Comparison of ENCODE assay signal across 8 cellular contexts in the genomic region with DNA sequence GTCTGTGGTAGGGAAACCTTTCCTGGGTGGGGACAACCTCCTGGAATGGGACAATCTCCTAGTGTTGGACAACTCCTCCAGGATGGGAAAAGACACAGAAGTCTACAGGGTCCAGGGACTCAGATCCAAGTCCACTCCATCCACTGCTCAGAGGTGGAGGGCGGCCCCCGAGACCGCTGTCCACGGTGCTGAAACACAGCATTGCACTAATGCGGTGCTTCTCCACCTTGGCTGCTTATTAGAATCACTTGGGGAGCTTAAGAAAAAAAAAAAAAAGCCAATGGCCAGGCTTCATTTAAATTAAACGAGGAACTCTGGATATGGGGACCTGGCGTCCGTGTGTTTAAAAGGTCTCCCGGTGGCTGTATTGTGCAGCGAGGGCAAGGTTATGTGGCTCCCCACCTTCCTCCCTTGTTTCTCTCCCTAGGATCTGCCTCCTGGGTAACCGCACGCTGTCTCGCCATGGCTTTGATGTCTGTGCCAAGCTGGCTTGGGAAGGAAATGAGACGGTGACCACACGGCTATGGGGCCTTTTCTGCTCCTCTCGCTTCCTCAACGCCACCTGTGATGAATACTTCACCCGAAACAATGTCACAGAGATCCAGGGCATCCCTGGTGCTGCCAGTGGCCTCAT. TPM values are rescaled to one million over a fixed set of nuclear protein-coding genes. Genes with fewer than 3 reads are reported as not detected.
DNase-seq lines count a peak whose midpoint lies in the region; ATAC-seq, FAIRE-seq and TF ChIP-seq lines count a peak whose summit lies in the region.

No MANE protein-coding gene starts in this region.

- H3K4me3 Mint-ChIP-seq in CD8-positive, alpha-beta T cell: no peak overlapping the region
- no peak overlapping the region for H3K4me3 Mint-ChIP-seq in type B pancreatic cell

- no peaks in the 10 kb centered on the region for H3K9me3 Mint-ChIP-seq in CD8-positive, alpha-beta T cell
- no peaks in the 10 kb centered on the region for H3K9me3 Mint-ChIP-seq in type B pancreatic cell

- no peak overlapping the region for H3K27ac ChIP-seq in CD8-positive, alpha-beta T cell (ENCODE audit: low read depth, low read length)

- peak; percentile 62 for ATAC-seq in CD8-positive, alpha-beta T cell
- ATAC-seq in left lobe of liver (peak; percentile 55), HG03175 (IDR thresholded peaks at IDR 0.05; ENCODE audit: unreplicated experiment) (no peak), GM21576 (IDR thresholded peaks at IDR 0.05; ENCODE audit: unreplicated experiment) (no peak)

- no peaks in the 10 kb centered on the region for H3K36me3 Mint-ChIP-seq in CD8-positive, alpha-beta T cell
- H3K36me3 Mint-ChIP-seq in type B pancreatic cell: no peaks in the 10 kb centered on the region

- CTCF ChIA-PET in CD8-positive, alpha-beta T cell (lab: Charles Lee): no interaction called here

- DNase-seq in CD8-positive, alpha-beta T cell: peak in 6 of 7 experiments; percentile 10 to 55 (median 39)
- peak; percentile 38 for DNase-seq in LoVo (ENCODE audit: low spot score)
- peak; percentile 52 for DNase-seq in activated T-cell treated with anti-CD3 and anti-CD28 coated beads, Interleukin-2, amount 50 U/mL, for 1 hour
- no peak for DNase-seq in left lobe of liver (ENCODE audit: low spot score)
- no peak for DNase-seq in GM12891 (ENCODE audit: insufficient read length, low spot score)
- DNase-seq in type B pancreatic cell (ENCODE audit: extremely low spot score, unreplicated experiment): no peak

- intact Hi-C loops in CD8-positive, alpha-beta T cell (cut with DNase I, micrococcal nuclease): loop anchor here in 1 of 2 experiments (1.0 kb wide), 1 partner anchor 14 kb away; no protein-coding TSS in a partner anchor

- no peak for FAIRE-seq in GM12891 (lab: Jason Lieb, UNC)

- no peaks in the 10 kb centered on the region for H3K9me3 ChIP-seq in CD8-positive, alpha-beta T cell (ENCODE audit: low read length)

- no peaks in the 10 kb centered on the region for H3K4me1 Mint-ChIP-seq in CD8-positive, alpha-beta T cell (ENCODE audit: low read depth)
- no peaks in the 10 kb centered on the region for H3K4me1 Mint-ChIP-seq in type B pancreatic cell (ENCODE audit: unreplicated experiment)

- no peaks in the 10 kb centered on the region for H3K27me3 ChIP-seq in CD8-positive, alpha-beta T cell (ENCODE audit: insufficient read depth, low read length)

- TF ChIP-seq CTCF in CD8-positive, alpha-beta T cell (IDR thresholded peaks at IDR 0.05): no peak
- TF ChIP-seq CTCF in type B pancreatic cell (conservative IDR thresholded peaks at IDR 0.05): no peak

- TF ChIP-seq POLR2A in GM12891 (IDR thresholded peaks at IDR 0.05; ENCODE audit: low read depth, low read length): no peak

- H3K27ac Mint-ChIP-seq in CD8-positive, alpha-beta T cell: no peak overlapping the region
- no peak overlapping the region for H3K27ac Mint-ChIP-seq in type B pancreatic cell

- peaks cover 40% of the 10 kb centered on the region for H3K27me3 Mint-ChIP-seq in CD8-positive, alpha-beta T cell (ENCODE audit: low read depth)
- peaks cover 73% of the 10 kb centered on the region for H3K27me3 Mint-ChIP-seq in type B pancreatic cell

- POLR2A ChIA-PET in CD8-positive, alpha-beta T cell (lab: Charles Lee): no interaction called here

- H3K4me3 ChIP-seq in CD8-positive, alpha-beta T cell (ENCODE audit: low read depth, low read length): no peak overlapping the region

- no peaks in the 10 kb centered on the region for H3K36me3 ChIP-seq in CD8-positive, alpha-beta T cell (ENCODE audit: insufficient read depth, low read length)

- H3K4me1 ChIP-seq in CD8-positive, alpha-beta T cell (ENCODE audit: insufficient read depth, low read length): no peaks in the 10 kb centered on the region

TF ChIP-seq in GM12891, 5 proteins besides CTCF, POLR2A, EP300 and RAD21:
- no peak for TF ChIP-seq TAF1 (IDR thresholded peaks at IDR 0.05; ENCODE audit: low read depth, low read length)

RNA-seq across cellular contexts. Expression of gene SLC12A5, which starts 12.0 kb away (rescaled TPM):
- 1 to 10 TPM; 1.1 to 1.4 TPM for total RNA-seq in CD8-positive, alpha-beta T cell
- not detected for total RNA-seq in left lobe of liver
- 8.8 TPM for polyA plus RNA-seq in GM12891 (2012; ENCODE audit: low read depth, missing spikeins)
- 3.1 and 5.1 TPM in 2 replicates for total RNA-seq in type B pancreatic cell (ENCODE audit: low replicate concordance)

RNA-seq across cellular contexts. Expression of gene MMP9, which starts 32.3 kb away (rescaled TPM):
- 1 to 10 TPM; 7.1 to 8.8 TPM for total RNA-seq in CD8-positive, alpha-beta T cell
- total RNA-seq in left lobe of liver (1.6 TPM), type B pancreatic cell (ENCODE audit: low replicate concordance) (0.53 TPM in 1 of 2 replicates, not detected in the other)
- 0.72 TPM for polyA plus RNA-seq in GM12891 (2012; ENCODE audit: low read depth, missing spikeins)

RNA-seq across cellular contexts. Expression of gene NCOA5, which starts 48.7 kb away (rescaled TPM):
- 10 to 100 TPM in 1 of 2 experiments, 1 to 10 TPM in 1; 9.6 to 11.7 TPM for total RNA-seq in CD8-positive, alpha-beta T cell
- total RNA-seq in left lobe of liver (8.2 TPM), type B pancreatic cell (ENCODE audit: low replicate concordance) (43.5 and 48.6 TPM in 2 replicates)
- polyA plus RNA-seq in GM12891 (2012; ENCODE audit: low read depth, missing spikeins): 13.5 TPM

Comparison
In these comparisons a context has a peak if more than half of its experiments do, and no peak if none do; other contexts are left out.
1. ATAC-seq: peak in CD8-positive, alpha-beta T cell (single experiment) and left lobe of liver (single experiment); none in HG03175 (single experiment) and GM21576 (single experiment).
2. DNase-seq: peak in CD8-positive, alpha-beta T cell (6 of 7), LoVo (single experiment) and activated T-cell treated with anti-CD3 and anti-CD28 coated beads, Interleukin-2, amount 50 U/mL, for 1 hour (single experiment); none in left lobe of liver (single experiment), GM12891 (single experiment) and type B pancreatic cell (single experiment).